ENCODE assay signal across 1 cellular context in the genomic region with DNA sequence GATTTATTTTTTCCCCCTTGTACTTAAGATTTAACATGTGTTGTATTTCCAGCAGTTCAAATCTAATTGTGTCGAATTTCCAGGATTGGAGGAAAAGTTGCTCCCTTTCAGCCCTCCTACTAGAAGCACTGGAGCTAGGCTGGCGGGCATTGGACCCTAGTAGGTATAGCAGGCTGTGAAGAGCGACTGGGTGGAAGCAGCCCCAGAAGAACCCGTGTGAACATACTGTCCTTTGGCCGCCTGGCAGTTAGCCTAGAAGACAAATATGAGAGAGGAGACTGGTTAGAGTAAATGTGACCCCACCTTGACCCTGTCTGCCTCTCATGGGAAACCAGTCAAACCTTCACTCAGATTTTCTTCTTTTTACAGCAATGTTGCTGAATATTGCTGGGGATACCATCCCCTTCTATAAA.
TF ChIP-seq lines count a peak whose summit lies in the region.

No MANE protein-coding gene starts in this region.

TF ChIP-seq in HepG2, 621 proteins besides CTCF, POLR2A, EP300 and RAD21 (continued from another document and continues in another):
- TF ChIP-seq, protein P1, sequence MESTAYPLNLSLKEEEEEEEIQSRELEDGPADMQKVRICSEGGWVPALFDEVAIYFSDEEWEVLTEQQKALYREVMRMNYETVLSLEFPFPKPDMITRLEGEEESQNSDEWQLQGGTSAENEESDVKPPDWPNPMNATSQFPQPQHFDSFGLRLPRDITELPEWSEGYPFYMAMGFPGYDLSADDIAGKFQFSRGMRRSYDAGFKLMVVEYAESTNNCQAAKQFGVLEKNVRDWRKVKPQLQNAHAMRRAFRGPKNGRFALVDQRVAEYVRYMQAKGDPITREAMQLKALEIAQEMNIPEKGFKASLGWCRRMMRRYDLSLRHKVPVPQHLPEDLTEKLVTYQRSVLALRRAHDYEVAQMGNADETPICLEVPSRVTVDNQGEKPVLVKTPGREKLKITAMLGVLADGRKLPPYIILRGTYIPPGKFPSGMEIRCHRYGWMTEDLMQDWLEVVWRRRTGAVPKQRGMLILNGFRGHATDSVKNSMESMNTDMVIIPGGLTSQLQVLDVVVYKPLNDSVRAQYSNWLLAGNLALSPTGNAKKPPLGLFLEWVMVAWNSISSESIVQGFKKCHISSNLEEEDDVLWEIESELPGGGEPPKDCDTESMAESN (CRISPR knock-in tag; conservative IDR thresholded peaks at IDR 0.05) = 0 out of 2 replicates have a peak, but pooled peaks have one; percentile 33
- TF ChIP-seq ZNF75D (CRISPR knock-in tag; IDR thresholded peaks at IDR 0.05; ENCODE audit: borderline replicate concordance) = no peak
- TF ChIP-seq MED8 (CRISPR knock-in tag; IDR thresholded peaks at IDR 0.05; ENCODE audit: insufficient replicate concordance) = no peak
- TF ChIP-seq PTBP1 (IDR thresholded peaks at IDR 0.05; ENCODE audit: low read depth, low read length, poor library complexity, severe bottlenecking) = no peak
- TF ChIP-seq, protein P2, sequence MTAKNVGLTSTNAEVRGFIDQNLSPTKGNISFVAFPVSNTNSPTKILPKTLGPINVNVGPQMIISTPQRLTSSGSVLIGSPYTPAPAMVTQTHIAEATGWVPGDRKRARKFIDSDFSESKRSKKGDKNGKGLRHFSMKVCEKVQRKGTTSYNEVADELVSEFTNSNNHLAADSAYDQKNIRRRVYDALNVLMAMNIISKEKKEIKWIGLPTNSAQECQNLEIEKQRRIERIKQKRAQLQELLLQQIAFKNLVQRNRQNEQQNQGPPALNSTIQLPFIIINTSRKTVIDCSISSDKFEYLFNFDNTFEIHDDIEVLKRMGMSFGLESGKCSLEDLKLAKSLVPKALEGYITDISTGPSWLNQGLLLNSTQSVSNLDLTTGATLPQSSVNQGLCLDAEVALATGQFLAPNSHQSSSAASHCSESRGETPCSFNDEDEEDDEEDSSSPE (CRISPR knock-in tag; IDR thresholded peaks at IDR 0.05) = peak; percentile 55
- TF ChIP-seq SAFB2 (CRISPR knock-in tag; IDR thresholded peaks at IDR 0.05; ENCODE audit: borderline replicate concordance, low read depth) = no peak; the same call in 1 of the 2 replicates
- no peak for TF ChIP-seq ZNF703 (CRISPR knock-in tag; IDR thresholded peaks at IDR 0.05; ENCODE audit: borderline replicate concordance)
- no peak for TF ChIP-seq FOXK2 (IDR thresholded peaks at IDR 0.05)
- no peak for TF ChIP-seq ZNF101 (CRISPR knock-in tag; IDR thresholded peaks at IDR 0.05; ENCODE audit: borderline replicate concordance, low read depth)
- TF ChIP-seq, protein P3, sequence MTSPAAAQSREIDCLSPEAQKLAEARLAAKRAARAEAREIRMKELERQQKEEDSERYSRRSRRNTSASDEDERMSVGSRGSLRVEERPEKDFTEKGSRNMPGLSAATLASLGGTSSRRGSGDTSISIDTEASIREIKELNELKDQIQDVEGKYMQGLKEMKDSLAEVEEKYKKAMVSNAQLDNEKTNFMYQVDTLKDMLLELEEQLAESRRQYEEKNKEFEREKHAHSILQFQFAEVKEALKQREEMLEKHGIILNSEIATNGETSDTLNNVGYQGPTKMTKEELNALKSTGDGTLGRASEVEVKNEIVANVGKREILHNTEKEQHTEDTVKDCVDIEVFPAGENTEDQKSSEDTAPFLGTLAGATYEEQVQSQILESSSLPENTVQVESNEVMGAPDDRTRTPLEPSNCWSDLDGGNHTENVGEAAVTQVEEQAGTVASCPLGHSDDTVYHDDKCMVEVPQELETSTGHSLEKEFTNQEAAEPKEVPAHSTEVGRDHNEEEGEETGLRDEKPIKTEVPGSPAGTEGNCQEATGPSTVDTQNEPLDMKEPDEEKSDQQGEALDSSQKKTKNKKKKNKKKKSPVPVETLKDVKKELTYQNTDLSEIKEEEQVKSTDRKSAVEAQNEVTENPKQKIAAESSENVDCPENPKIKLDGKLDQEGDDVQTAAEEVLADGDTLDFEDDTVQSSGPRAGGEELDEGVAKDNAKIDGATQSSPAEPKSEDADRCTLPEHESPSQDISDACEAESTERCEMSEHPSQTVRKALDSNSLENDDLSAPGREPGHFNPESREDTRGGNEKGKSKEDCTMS (CRISPR knock-in tag; conservative IDR thresholded peaks at IDR 0.05) = no peak
- peak; percentile 90; the same call in 1 of the 2 replicates for TF ChIP-seq REPIN1 (CRISPR knock-in tag; IDR thresholded peaks at IDR 0.05; ENCODE audit: borderline replicate concordance, low read depth)
- TF ChIP-seq, protein P4, sequence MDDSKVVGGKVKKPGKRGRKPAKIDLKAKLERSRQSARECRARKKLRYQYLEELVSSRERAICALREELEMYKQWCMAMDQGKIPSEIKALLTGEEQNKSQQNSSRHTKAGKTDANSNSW (CRISPR knock-in tag; IDR thresholded peaks at IDR 0.05; ENCODE audit: borderline replicate concordance) = no peak
- no peak for TF ChIP-seq ZNF296 (CRISPR knock-in tag; conservative IDR thresholded peaks at IDR 0.05)
- TF ChIP-seq, protein P5, sequence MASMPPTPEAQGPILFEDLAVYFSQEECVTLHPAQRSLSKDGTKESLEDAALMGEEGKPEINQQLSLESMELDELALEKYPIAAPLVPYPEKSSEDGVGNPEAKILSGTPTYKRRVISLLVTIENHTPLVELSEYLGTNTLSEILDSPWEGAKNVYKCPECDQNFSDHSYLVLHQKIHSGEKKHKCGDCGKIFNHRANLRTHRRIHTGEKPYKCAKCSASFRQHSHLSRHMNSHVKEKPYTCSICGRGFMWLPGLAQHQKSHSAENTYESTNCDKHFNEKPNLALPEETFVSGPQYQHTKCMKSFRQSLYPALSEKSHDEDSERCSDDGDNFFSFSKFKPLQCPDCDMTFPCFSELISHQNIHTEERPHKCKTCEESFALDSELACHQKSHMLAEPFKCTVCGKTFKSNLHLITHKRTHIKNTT (CRISPR knock-in tag; IDR thresholded peaks at IDR 0.05) = no peak
- TF ChIP-seq ZNF746 (CRISPR knock-in tag; IDR thresholded peaks at IDR 0.05) = no peak; the same call in 1 of the 2 replicates
- TF ChIP-seq ONECUT2 (CRISPR knock-in tag; IDR thresholded peaks at IDR 0.05) = no peak
- peak; percentile 93 for TF ChIP-seq ZMYM4 (CRISPR knock-in tag; IDR thresholded peaks at IDR 0.05)
- TF ChIP-seq ZNF768 (CRISPR knock-in tag; IDR thresholded peaks at IDR 0.05) = no peak
- peak; percentile 39; the same call in 1 of the 2 replicates for TF ChIP-seq AHR (CRISPR knock-in tag; IDR thresholded peaks at IDR 0.05)
- TF ChIP-seq CREM (IDR thresholded peaks at IDR 0.05) = peak; percentile 73
- TF ChIP-seq CREM (CRISPR knock-in tag; IDR thresholded peaks at IDR 0.05) = no peak
- TF ChIP-seq HMG20B (CRISPR knock-in tag; conservative IDR thresholded peaks at IDR 0.05) = no peak
- TF ChIP-seq ZNF354B (CRISPR knock-in tag; IDR thresholded peaks at IDR 0.05) = no peak
- no peak; the same call in 1 of the 2 replicates for TF ChIP-seq ATF7-NPFF (CRISPR knock-in tag; IDR thresholded peaks at IDR 0.05; ENCODE audit: low read depth)
- TF ChIP-seq IRF2 (CRISPR knock-in tag; IDR thresholded peaks at IDR 0.05) = peak; percentile 82
- no peak for TF ChIP-seq ZNF234 (CRISPR knock-in tag; conservative IDR thresholded peaks at IDR 0.05)
- 0 out of 2 replicates have a peak, but pooled peaks have one; percentile 12 for TF ChIP-seq POLR2AphosphoS5 (IDR thresholded peaks at IDR 0.05; ENCODE audit: low read depth, low read length)
- TF ChIP-seq, protein P6, sequence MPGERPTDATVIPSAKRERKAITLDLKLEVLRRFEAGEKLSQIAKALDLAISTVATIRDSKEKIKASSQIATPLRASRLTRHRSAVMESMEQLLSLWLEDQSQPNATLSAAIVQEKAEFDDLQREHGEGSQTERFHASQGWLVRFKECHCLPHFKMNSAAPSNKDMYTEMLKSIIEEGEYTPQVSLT (CRISPR knock-in tag; IDR thresholded peaks at IDR 0.05; ENCODE audit: borderline replicate concordance, low read depth) = no peak
- peak; percentile 64 for TF ChIP-seq ZNF547 (CRISPR knock-in tag; IDR thresholded peaks at IDR 0.05)
- TF ChIP-seq, protein P7, sequence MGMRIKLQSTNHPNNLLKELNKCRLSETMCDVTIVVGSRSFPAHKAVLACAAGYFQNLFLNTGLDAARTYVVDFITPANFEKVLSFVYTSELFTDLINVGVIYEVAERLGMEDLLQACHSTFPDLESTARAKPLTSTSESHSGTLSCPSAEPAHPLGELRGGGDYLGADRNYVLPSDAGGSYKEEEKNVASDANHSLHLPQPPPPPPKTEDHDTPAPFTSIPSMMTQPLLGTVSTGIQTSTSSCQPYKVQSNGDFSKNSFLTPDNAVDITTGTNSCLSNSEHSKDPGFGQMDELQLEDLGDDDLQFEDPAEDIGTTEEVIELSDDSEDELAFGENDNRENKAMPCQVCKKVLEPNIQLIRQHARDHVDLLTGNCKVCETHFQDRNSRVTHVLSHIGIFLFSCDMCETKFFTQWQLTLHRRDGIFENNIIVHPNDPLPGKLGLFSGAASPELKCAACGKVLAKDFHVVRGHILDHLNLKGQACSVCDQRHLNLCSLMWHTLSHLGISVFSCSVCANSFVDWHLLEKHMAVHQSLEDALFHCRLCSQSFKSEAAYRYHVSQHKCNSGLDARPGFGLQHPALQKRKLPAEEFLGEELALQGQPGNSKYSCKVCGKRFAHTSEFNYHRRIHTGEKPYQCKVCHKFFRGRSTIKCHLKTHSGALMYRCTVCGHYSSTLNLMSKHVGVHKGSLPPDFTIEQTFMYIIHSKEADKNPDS (CRISPR knock-in tag; IDR thresholded peaks at IDR 0.05) = no peak
- TF ChIP-seq, protein P8, sequence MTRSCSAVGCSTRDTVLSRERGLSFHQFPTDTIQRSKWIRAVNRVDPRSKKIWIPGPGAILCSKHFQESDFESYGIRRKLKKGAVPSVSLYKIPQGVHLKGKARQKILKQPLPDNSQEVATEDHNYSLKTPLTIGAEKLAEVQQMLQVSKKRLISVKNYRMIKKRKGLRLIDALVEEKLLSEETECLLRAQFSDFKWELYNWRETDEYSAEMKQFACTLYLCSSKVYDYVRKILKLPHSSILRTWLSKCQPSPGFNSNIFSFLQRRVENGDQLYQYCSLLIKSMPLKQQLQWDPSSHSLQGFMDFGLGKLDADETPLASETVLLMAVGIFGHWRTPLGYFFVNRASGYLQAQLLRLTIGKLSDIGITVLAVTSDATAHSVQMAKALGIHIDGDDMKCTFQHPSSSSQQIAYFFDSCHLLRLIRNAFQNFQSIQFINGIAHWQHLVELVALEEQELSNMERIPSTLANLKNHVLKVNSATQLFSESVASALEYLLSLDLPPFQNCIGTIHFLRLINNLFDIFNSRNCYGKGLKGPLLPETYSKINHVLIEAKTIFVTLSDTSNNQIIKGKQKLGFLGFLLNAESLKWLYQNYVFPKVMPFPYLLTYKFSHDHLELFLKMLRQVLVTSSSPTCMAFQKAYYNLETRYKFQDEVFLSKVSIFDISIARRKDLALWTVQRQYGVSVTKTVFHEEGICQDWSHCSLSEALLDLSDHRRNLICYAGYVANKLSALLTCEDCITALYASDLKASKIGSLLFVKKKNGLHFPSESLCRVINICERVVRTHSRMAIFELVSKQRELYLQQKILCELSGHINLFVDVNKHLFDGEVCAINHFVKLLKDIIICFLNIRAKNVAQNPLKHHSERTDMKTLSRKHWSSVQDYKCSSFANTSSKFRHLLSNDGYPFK (CRISPR knock-in tag; IDR thresholded peaks at IDR 0.05; ENCODE audit: borderline replicate concordance) = no peak
- TF ChIP-seq RFXAP (CRISPR knock-in tag; IDR thresholded peaks at IDR 0.05; ENCODE audit: borderline replicate concordance) = peak; percentile 52; the same call in 1 of the 2 replicates
- no peak for TF ChIP-seq ZNF383 (CRISPR knock-in tag; IDR thresholded peaks at IDR 0.05; ENCODE audit: borderline replicate concordance)
- TF ChIP-seq, protein P9, sequence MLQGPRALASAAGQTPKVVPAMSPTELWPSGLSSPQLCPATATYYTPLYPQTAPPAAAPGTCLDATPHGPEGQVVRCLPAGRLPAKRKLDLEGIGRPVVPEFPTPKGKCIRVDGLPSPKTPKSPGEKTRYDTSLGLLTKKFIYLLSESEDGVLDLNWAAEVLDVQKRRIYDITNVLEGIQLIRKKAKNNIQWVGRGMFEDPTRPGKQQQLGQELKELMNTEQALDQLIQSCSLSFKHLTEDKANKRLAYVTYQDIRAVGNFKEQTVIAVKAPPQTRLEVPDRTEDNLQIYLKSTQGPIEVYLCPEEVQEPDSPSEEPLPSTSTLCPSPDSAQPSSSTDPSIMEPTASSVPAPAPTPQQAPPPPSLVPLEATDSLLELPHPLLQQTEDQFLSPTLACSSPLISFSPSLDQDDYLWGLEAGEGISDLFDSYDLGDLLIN (CRISPR knock-in tag; IDR thresholded peaks at IDR 0.05; ENCODE audit: borderline replicate concordance) = no peak
- TF ChIP-seq, protein P10, sequence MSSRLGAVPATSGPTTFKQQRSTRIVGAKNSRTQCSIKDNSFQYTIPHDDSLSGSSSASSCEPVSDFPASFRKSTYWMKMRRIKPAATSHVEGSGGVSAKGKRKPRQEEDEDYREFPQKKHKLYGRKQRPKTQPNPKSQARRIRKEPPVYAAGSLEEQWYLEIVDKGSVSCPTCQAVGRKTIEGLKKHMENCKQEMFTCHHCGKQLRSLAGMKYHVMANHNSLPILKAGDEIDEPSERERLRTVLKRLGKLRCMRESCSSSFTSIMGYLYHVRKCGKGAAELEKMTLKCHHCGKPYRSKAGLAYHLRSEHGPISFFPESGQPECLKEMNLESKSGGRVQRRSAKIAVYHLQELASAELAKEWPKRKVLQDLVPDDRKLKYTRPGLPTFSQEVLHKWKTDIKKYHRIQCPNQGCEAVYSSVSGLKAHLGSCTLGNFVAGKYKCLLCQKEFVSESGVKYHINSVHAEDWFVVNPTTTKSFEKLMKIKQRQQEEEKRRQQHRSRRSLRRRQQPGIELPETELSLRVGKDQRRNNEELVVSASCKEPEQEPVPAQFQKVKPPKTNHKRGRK (CRISPR knock-in tag; IDR thresholded peaks at IDR 0.05) = no peak
- no peak for TF ChIP-seq KLF11 (CRISPR knock-in tag; IDR thresholded peaks at IDR 0.05)
- TF ChIP-seq LCORL (IDR thresholded peaks at IDR 0.05) = no peak
- no peak for TF ChIP-seq LCORL (CRISPR knock-in tag; IDR thresholded peaks at IDR 0.05)
- TF ChIP-seq ZNF160 (CRISPR knock-in tag; IDR thresholded peaks at IDR 0.05) = peak; percentile 48; the same call in 1 of the 2 replicates
- no peak for TF ChIP-seq ZC3H13 (CRISPR knock-in tag; IDR thresholded peaks at IDR 0.05)
- TF ChIP-seq ZNF30 (CRISPR knock-in tag; IDR thresholded peaks at IDR 0.05) = no peak
- TF ChIP-seq, protein P11, sequence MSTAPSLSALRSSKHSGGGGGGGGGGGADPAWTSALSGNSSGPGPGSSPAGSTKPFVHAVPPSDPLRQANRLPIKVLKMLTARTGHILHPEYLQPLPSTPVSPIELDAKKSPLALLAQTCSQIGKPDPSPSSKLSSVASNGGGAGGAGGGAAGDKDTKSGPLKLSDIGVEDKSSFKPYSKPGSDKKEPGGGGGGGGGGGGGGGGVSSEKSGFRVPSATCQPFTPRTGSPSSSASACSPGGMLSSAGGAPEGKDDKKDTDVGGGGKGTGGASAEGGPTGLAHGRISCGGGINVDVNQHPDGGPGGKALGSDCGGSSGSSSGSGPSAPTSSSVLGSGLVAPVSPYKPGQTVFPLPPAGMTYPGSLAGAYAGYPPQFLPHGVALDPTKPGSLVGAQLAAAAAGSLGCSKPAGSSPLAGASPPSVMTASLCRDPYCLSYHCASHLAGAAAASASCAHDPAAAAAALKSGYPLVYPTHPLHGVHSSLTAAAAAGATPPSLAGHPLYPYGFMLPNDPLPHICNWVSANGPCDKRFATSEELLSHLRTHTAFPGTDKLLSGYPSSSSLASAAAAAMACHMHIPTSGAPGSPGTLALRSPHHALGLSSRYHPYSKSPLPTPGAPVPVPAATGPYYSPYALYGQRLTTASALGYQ (CRISPR knock-in tag; IDR thresholded peaks at IDR 0.05) = peak; percentile 87; the same call in 1 of the 2 replicates
